Comparison of ENCODE assay signal across 8 cellular contexts in genomic region chr2:240437861-240438809, GRCh38. TPM values are rescaled to one million over a fixed set of nuclear protein-coding genes. Genes with fewer than 3 reads are reported as not detected.
A peak's percentile ranks its signal among the peaks of the same experiment; 100 is the strongest.
DNase-seq lines count a peak whose midpoint lies in the region; ATAC-seq and TF ChIP-seq lines count a peak whose summit lies in the region.

No MANE protein-coding gene starts in this region.

- H3K9me3 ChIP-seq in BE2C, result peaks cover 7% of the 10 kb centered on the region; the same call in 1 of the 2 replicates
- no peaks in the 10 kb centered on the region for H3K9me3 ChIP-seq in Panc1 (ENCODE audit: control insufficient read depth, insufficient read depth, low read depth, low read length)

- peak overlapping the region; percentile 68; the same call in 2 of the 3 replicates for H3K4me3 Mint-ChIP-seq in GM23338

- H3K9me3 Mint-ChIP-seq in GM23338, result no peaks in the 10 kb centered on the region

- CTCF ChIA-PET in Panc1 (lab: Charles Lee), result no interaction called here

- H3K4me1 ChIP-seq in BE2C (peaks cover 3% of the 10 kb centered on the region), GM23338 (ENCODE audit: insufficient read depth) (peaks cover 8% of the 10 kb centered on the region; the same call in 1 of the 2 replicates), Panc1 (ENCODE audit: control insufficient read depth, insufficient read depth, low read length) (peaks cover 12% of the 10 kb centered on the region)

- no peak overlapping the region for H2AFZ ChIP-seq in GM23338

- H3K27me3 ChIP-seq in BE2C (peaks cover 13% of the 10 kb centered on the region), GM23338 (ENCODE audit: insufficient read depth) (peaks cover 19% of the 10 kb centered on the region), Panc1 (ENCODE audit: control insufficient read depth, insufficient read depth, low read length) (no peaks in the 10 kb centered on the region)

- no peaks in the 10 kb centered on the region for H3K9me2 ChIP-seq in GM23338 (ENCODE audit: insufficient read depth)

- H3K4me2 ChIP-seq in GM23338, result no peak overlapping the region

- H3K79me2 ChIP-seq in GM23338 (replicated peaks; ENCODE audit: insufficient read depth), result peaks cover 11% of the 10 kb centered on the region; the same call in 1 of the 2 replicates

- POLR2A ChIA-PET in Panc1 (lab: Charles Lee), result no interaction called here

- TF ChIP-seq CTCF in BE2C (IDR thresholded peaks at IDR 0.05; ENCODE audit: low read depth, low read length) (peak; percentile 92), GM23338 (conservative IDR thresholded peaks at IDR 0.05; ENCODE audit: low read depth in 2 of 2) (peak; percentile 80 to 92), Panc1 (IDR thresholded peaks at IDR 0.05) (peak; percentile 98), fibroblast of the aortic adventitia (IDR thresholded peaks at IDR 0.05; ENCODE audit: insufficient read depth, low read length) (peak; percentile 96)

- no peaks in the 10 kb centered on the region for H3K36me3 Mint-ChIP-seq in GM23338 (ENCODE audit: low read depth)

- H3K36me3 ChIP-seq in BE2C (no peaks in the 10 kb centered on the region), GM23338 (ENCODE audit: insufficient read depth) (no peaks in the 10 kb centered on the region), Panc1 (ENCODE audit: control insufficient read depth, insufficient read depth, low read length) (no peaks in the 10 kb centered on the region; the same call in 1 of the 2 replicates)

- H3F3A ChIP-seq in GM23338 (replicated peaks; ENCODE audit: low read depth), result 0 out of 2 replicates have a peak, but pooled peaks cover 2% of the 10 kb centered on the region

- no peak overlapping the region for H3K27ac ChIP-seq in GM23338 (ENCODE audit: low read depth)
- H3K27ac ChIP-seq in Panc1 (ENCODE audit: low read length), result no peak overlapping the region; the same call in 1 of the 2 replicates

- H3K4me1 Mint-ChIP-seq in GM23338, result peaks cover 6% of the 10 kb centered on the region; the same call in 2 of the 3 replicates

- intact Hi-C loops in Panc1 (cut with micrococcal nuclease; ENCODE audit: unreplicated experiment), result loop anchor here (1.0 to 5.0 kb wide), 2 partner anchors 205 to 286 kb away; no protein-coding TSS in a partner anchor

- no peak overlapping the region for H3K27ac Mint-ChIP-seq in GM23338

- DNase-seq in BE2C (peak; percentile 78), GM23338 (ENCODE audit: low spot score) (peak; percentile 74), Panc1 (ENCODE audit: low read depth, low spot score) (peak; percentile 36), fibroblast of the aortic adventitia (ENCODE audit: low read depth) (peak; percentile 61), nucleus accumbens (lab: John Stamatoyannopoulos, UW) (peak in 53 of 56 donors; percentile 21 to 88 (median 74)), superior temporal gyrus (ENCODE audit: extremely low spot score) (peak; percentile 89)
- peak; percentile 48 to 49 for DNase-seq in activated T-helper 1 cell treated with anti-CD3 and anti-CD28 coated beads, Interleukin-2, amount 50 U/mL, for 16 hours (ENCODE audit: low read depth in 1 of 2, low spot score in 1 of 2)

- ATAC-seq in GM23338, result peak; percentile 64
- peak; percentile 75 for ATAC-seq in Panc1
- no peak for ATAC-seq in HG03159 (IDR thresholded peaks at IDR 0.05; ENCODE audit: unreplicated experiment)

- BruUV-seq in Panc1 (replicated peaks; lab: Mats Ljungman, UMichigan), result no TSS peak

- H3K27me3 Mint-ChIP-seq in GM23338 (ENCODE audit: insufficient read depth, low read depth, poor library complexity), result peaks cover 25% of the 10 kb centered on the region

- in situ Hi-C loops in Panc1 (cut with HindIII; ENCODE audit: low pct_unique_long_range_greater_than_20kb, low sequenced_read_pairs), result no loop called here

- H3K4me3 ChIP-seq in BE2C (ENCODE audit: low read depth, low read length), result no peak overlapping the region
- H3K4me3 ChIP-seq in GM23338, result no peak overlapping the region
- H3K4me3 ChIP-seq in Panc1 (ENCODE audit: low read depth in 2 of 2, low read length in 2 of 2), result no peak overlapping the region
- peak overlapping the region; percentile 75 for H3K4me3 ChIP-seq in fibroblast of the aortic adventitia (ENCODE audit: low read depth, low read length)

- peaks cover 7% of the 10 kb centered on the region for H4K20me1 ChIP-seq in GM23338 (replicated peaks; ENCODE audit: insufficient read depth)

TF ChIP-seq in GM23338, 12 proteins besides CTCF, POLR2A, EP300 and RAD21 (continues in another document):
- TF ChIP-seq ZNF331 (CRISPR knock-in tag; IDR thresholded peaks at IDR 0.05; ENCODE audit: low read depth) (no peak), JUNB (IDR thresholded peaks at IDR 0.05; ENCODE audit: unreplicated experiment) (no peak), CREB1 (CRISPR knock-in tag; IDR thresholded peaks at IDR 0.05; ENCODE audit: low read depth) (no peak), NANOG (IDR thresholded peaks at IDR 0.05; ENCODE audit: borderline replicate concordance) (no peak), ZNF462 (CRISPR knock-in tag; IDR thresholded peaks at IDR 0.05) (no peak), ZNF114 (CRISPR knock-in tag; IDR thresholded peaks at IDR 0.05) (no peak), EZH2 (IDR thresholded peaks at IDR 0.05; ENCODE audit: low read depth, unreplicated experiment) (no peak)
- TF ChIP-seq, protein P1, sequence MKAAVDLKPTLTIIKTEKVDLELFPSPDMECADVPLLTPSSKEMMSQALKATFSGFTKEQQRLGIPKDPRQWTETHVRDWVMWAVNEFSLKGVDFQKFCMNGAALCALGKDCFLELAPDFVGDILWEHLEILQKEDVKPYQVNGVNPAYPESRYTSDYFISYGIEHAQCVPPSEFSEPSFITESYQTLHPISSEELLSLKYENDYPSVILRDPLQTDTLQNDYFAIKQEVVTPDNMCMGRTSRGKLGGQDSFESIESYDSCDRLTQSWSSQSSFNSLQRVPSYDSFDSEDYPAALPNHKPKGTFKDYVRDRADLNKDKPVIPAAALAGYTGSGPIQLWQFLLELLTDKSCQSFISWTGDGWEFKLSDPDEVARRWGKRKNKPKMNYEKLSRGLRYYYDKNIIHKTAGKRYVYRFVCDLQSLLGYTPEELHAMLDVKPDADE (IDR thresholded peaks at IDR 0.05), result no peak

RNA-seq across cellular contexts. Expression of gene GPC1, which starts 2.7 kb away (rescaled TPM):
- polyA plus RNA-seq in BE2C (2012; ENCODE audit: insufficient read depth, insufficient read length, low read depth), result 46.0 TPM
- 46.2 and 56.9 TPM in 2 replicates for total RNA-seq in GM23338 (2014; rRNA removed; shearing (Covaris generic))
- 9.0 and 10.8 TPM in 2 replicates for polyA plus RNA-seq in GM23338 (2016; fragmentation: Nextera tagmentation; extraction: Ambion mirVana)
- total RNA-seq in Panc1 (2021; ENCODE audit: unreplicated experiment) (88.7 TPM), fibroblast of the aortic adventitia (ENCODE audit: low replicate concordance) (44.7 and 69.6 TPM in 2 replicates)
- 117 TPM for polyA plus RNA-seq in Panc1 (2012; ENCODE audit: insufficient read length)

Comparison
In these comparisons a context has a peak if more than half of its experiments do, and no peak if none do; other contexts are left out.
1. DNase-seq: peak in every context shown above with its lines; median percentile 89 in superior temporal gyrus; 78 in BE2C; 74 in GM23338; 74 in nucleus accumbens; 61 in fibroblast of the aortic adventitia; 48 in activated T-helper 1 cell treated with anti-CD3 and anti-CD28 coated beads, Interleukin-2, amount 50 U/mL, for 16 hours; 36 in Panc1.